9 cellular contexts compared by ENCODE assay signal in the genomic region with DNA sequence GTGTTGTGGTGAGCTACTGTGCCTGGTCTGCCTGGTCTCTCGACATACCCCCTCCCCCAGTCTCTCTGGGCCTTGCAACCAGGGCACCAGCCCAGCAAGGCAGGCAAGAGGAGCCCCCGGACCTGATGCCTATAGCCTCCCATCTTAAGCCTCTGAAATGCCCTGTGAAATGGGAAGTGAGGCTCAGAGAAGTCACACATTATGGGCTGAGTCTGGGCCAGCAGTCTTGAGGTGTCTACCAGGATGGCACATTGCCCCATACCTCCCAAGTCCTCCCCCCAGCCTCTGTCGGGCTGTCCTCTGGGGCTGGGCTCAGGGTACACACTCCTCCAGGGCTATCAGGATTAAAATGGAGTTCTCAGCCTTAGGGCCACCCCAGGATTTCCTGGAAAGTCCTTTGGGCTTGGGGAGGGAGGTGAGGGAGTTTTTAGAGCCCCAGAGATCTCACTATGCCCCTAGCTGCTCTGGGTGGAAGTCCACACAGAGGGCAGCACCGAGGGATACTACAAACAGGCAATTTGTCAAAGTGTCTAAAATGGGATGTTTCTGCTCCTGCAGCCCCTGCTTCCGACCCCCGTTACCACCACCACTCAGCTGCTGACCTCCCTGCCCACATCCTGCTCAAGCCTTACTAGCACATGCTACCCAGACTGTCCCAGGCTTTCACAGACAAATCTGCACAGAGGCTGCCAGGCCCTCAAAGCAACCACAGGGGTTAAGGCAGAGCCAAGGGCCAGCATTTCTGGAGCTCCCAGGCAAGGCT. TPM values are rescaled to one million over a fixed set of nuclear protein-coding genes. Genes with fewer than 3 reads are reported as not detected.
DNase-seq lines count a peak whose midpoint lies in the region; ATAC-seq and TF ChIP-seq lines count a peak whose summit lies in the region.
"Had no signal": no experiment of that assay in that cellular context is flagged by ENCODE, and none has a peak within 500 bp of the region (broad histone marks: within the 10 kb centered on the region; RNA-seq: fewer than 3 reads in every experiment).

No MANE protein-coding gene starts in this region.

- CTCF ChIA-PET in activated CD8-positive, alpha-beta memory T cell treated with anti-CD3 and anti-CD28 coated beads, Interleukin-2, amount 10 ng/mL, durations not matched to agents 7 days and 5 days (lab: Charles Lee) = interaction anchor here (0.7 to 34.1 kb wide), 8 partner anchors 13 to 260 kb away, joined by 3 to 1064 read pairs (median 6); a partner anchor contains a TSS
- CTCF ChIA-PET in RWPE1 (lab: Yijun Ruan, JAX) = interaction anchor here (0.5 to 1.1 kb wide), 2 partner anchors 30 to 35 kb away, joined by 3 to 4 read pairs; no protein-coding TSS in a partner anchor

- no peaks in the 10 kb centered on the region for H3K27me3 ChIP-seq in fibroblast of lung (ENCODE audit: control insufficient read depth, insufficient read depth, low read length)
- H3K27me3 ChIP-seq: SJSA1 had no signal

- no peaks in the 10 kb centered on the region for H3K9me3 ChIP-seq in fibroblast of lung (ENCODE audit: control insufficient read depth, insufficient read depth, low read depth, low read length)
- H3K9me3 ChIP-seq: SJSA1 had no signal

- H3K36me3 ChIP-seq in fibroblast of lung (ENCODE audit: control insufficient read depth, insufficient read depth, low read length) = peaks cover 3% of the 10 kb centered on the region

- H3K36me3 Mint-ChIP-seq in activated CD8-positive, alpha-beta memory T cell treated with anti-CD3 and anti-CD28 coated beads, Interleukin-2, amount 10 ng/mL, durations not matched to agents 7 days and 5 days = peaks cover 9% of the 10 kb centered on the region

- H3K9ac ChIP-seq in fibroblast of lung (ENCODE audit: insufficient read depth, low read length) = no peak overlapping the region

- no peaks in the 10 kb centered on the region for H3K9me3 Mint-ChIP-seq in activated CD8-positive, alpha-beta memory T cell treated with anti-CD3 and anti-CD28 coated beads, Interleukin-2, amount 10 ng/mL, durations not matched to agents 7 days and 5 days (ENCODE audit: low read depth)

- H3K4me1 ChIP-seq in fibroblast of lung (ENCODE audit: control insufficient read depth, extremely low read depth, insufficient read depth, low read length) = peaks cover 42% of the 10 kb centered on the region

- DNase-seq in activated CD8-positive, alpha-beta memory T cell treated with anti-CD3 and anti-CD28 coated beads, Interleukin-2, amount 10 ng/mL, durations not matched to agents 7 days and 5 days = peak; percentile 88
- no peak for DNase-seq in activated CD8-positive, alpha-beta memory T cell treated with anti-CD3 and anti-CD28 coated beads, Interleukin-2, amount 50 U/mL, for 48 hours
- DNase-seq in RWPE1 (ENCODE audit: low spot score) (no peak), fibroblast of lung (ENCODE audit: low read depth in 2 of 2) (peak; percentile 91 to 93), NCI-H1930 (lab: John Stamatoyannopoulos, UW) (no peak)

- peak overlapping the region; percentile 91 for H3K27ac Mint-ChIP-seq in activated CD8-positive, alpha-beta memory T cell treated with anti-CD3 and anti-CD28 coated beads, Interleukin-2, amount 10 ng/mL, durations not matched to agents 7 days and 5 days

- H3K4me3 Mint-ChIP-seq in activated CD8-positive, alpha-beta memory T cell treated with anti-CD3 and anti-CD28 coated beads, Interleukin-2, amount 10 ng/mL, durations not matched to agents 7 days and 5 days = peak overlapping the region; percentile 90

- POLR2A ChIA-PET in RWPE1 (lab: Yijun Ruan, JAX; ENCODE audit: low non-redundant PET) = no interaction called here

- H3K27me3 Mint-ChIP-seq in activated CD8-positive, alpha-beta memory T cell treated with anti-CD3 and anti-CD28 coated beads, Interleukin-2, amount 10 ng/mL, durations not matched to agents 7 days and 5 days = no peaks in the 10 kb centered on the region

- no peak overlapping the region for H2AFZ ChIP-seq in fibroblast of lung (ENCODE audit: low read length)

- no peak overlapping the region for H3K4me2 ChIP-seq in fibroblast of lung (ENCODE audit: extremely low read depth, insufficient read depth, low read length)

- H3K4me3 ChIP-seq in fibroblast of lung (replicated peaks in 1 of 4; ENCODE audit: control extremely low read depth in 1 of 4, insufficient read depth in 1 of 4, low read depth in 3 of 4, low read length in 4 of 4) = no peak overlapping the region
- H3K4me3 ChIP-seq: SJSA1 had no signal

- no peaks in the 10 kb centered on the region for H3K79me2 ChIP-seq in fibroblast of lung (ENCODE audit: control insufficient read depth, insufficient read depth, low read length)

- TF ChIP-seq CTCF in RWPE1 (conservative IDR thresholded peaks at IDR 0.05; ENCODE audit: low read depth) (no peak), fibroblast of lung (conservative IDR thresholded peaks at IDR 0.05 in 1 of 2, IDR thresholded peaks at IDR 0.05 in 1 of 2; ENCODE audit: low read depth in 1 of 2, low read length in 2 of 2) (peak; percentile 25 to 57)

- H3K27ac ChIP-seq in RWPE1 = peak overlapping the region; percentile 46
- H3K27ac ChIP-seq in fibroblast of lung (ENCODE audit: insufficient read depth, low read length) = no peak overlapping the region
- peak overlapping the region; percentile 90 for H3K27ac ChIP-seq in temporal lobe (ENCODE audit: low read depth, low read length)
- H3K27ac ChIP-seq: SJSA1 had no signal

- H3K4me1 Mint-ChIP-seq in activated CD8-positive, alpha-beta memory T cell treated with anti-CD3 and anti-CD28 coated beads, Interleukin-2, amount 10 ng/mL, durations not matched to agents 7 days and 5 days = peaks cover 75% of the 10 kb centered on the region

- no peak for ATAC-seq in activated CD8-positive, alpha-beta memory T cell treated with anti-CD3 and anti-CD28 coated beads, Interleukin-2, amount 10 ng/mL, durations not matched to agents 7 days and 5 days
- no peak for ATAC-seq in GM21367 (IDR thresholded peaks at IDR 0.05; ENCODE audit: unreplicated experiment)
- no peak for ATAC-seq in GM19452 (IDR thresholded peaks at IDR 0.05; ENCODE audit: unreplicated experiment)

- no peaks in the 10 kb centered on the region for H4K20me1 ChIP-seq in fibroblast of lung (ENCODE audit: control insufficient read depth, extremely low read depth, insufficient read depth, low read length)

RNA-seq across cellular contexts. Expression of a gene that starts 3.1 kb away (rescaled TPM):
- total RNA-seq in activated CD8-positive, alpha-beta memory T cell treated with anti-CD3 and anti-CD28 coated beads, Interleukin-2, amount 10 ng/mL, durations not matched to agents 7 days and 5 days = 100 to 1,000 TPM; 231 to 275 TPM
- total RNA-seq in fibroblast of lung (3.1 and 6.2 TPM in 2 replicates), temporal lobe (0.49 TPM)
- polyA plus RNA-seq in fibroblast of lung = 2.9 and 5.5 TPM in 2 replicates
- polyA plus RNA-seq in fibroblast of lung (2012) = 7.7 and 15.2 TPM in 2 replicates
- 15.3 and 34.4 TPM in 2 replicates for polyA minus RNA-seq in fibroblast of lung (ENCODE audit: low replicate concordance)

RNA-seq across cellular contexts. Expression of a gene that starts 22.2 kb away (rescaled TPM):
- total RNA-seq in activated CD8-positive, alpha-beta memory T cell treated with anti-CD3 and anti-CD28 coated beads, Interleukin-2, amount 10 ng/mL, durations not matched to agents 7 days and 5 days = 10 to 100 TPM; 25.9 to 32.6 TPM
- total RNA-seq in fibroblast of lung (4.0 and 5.1 TPM in 2 replicates), temporal lobe (36.1 TPM)
- 7.9 and 14.7 TPM in 2 replicates for polyA plus RNA-seq in fibroblast of lung
- 6.9 and 16.5 TPM in 2 replicates for polyA plus RNA-seq in fibroblast of lung (2012)
- polyA minus RNA-seq in fibroblast of lung (ENCODE audit: low replicate concordance) = 14.5 and 15.0 TPM in 2 replicates

RNA-seq across cellular contexts. Expression of a gene that starts 27.7 kb away (rescaled TPM):
- total RNA-seq in activated CD8-positive, alpha-beta memory T cell treated with anti-CD3 and anti-CD28 coated beads, Interleukin-2, amount 10 ng/mL, durations not matched to agents 7 days and 5 days = 10 to 100 TPM; 76.9 to 85.9 TPM
- total RNA-seq in fibroblast of lung (24.7 and 27.9 TPM in 2 replicates), temporal lobe (27.5 TPM)
- 18.0 and 23.1 TPM in 2 replicates for polyA plus RNA-seq in fibroblast of lung
- polyA plus RNA-seq in fibroblast of lung (2012) = 17.3 and 21.9 TPM in 2 replicates
- polyA minus RNA-seq in fibroblast of lung (ENCODE audit: low replicate concordance) = 17.6 and 35.7 TPM in 2 replicates

RNA-seq across cellular contexts. Expression of a gene that starts 39.1 kb away (rescaled TPM):
- 1,000 to 10,000 TPM; 1,392 to 1,515 TPM for total RNA-seq in activated CD8-positive, alpha-beta memory T cell treated with anti-CD3 and anti-CD28 coated beads, Interleukin-2, amount 10 ng/mL, durations not matched to agents 7 days and 5 days
- total RNA-seq in fibroblast of lung = 6,362 and 11,230 TPM in 2 replicates
- polyA plus RNA-seq in fibroblast of lung = 5,090 and 5,801 TPM in 2 replicates
- 11,602 and 14,894 TPM in 2 replicates for polyA plus RNA-seq in fibroblast of lung (2012)
- polyA minus RNA-seq in fibroblast of lung (ENCODE audit: low replicate concordance) = 14,591 and 18,200 TPM in 2 replicates
- 70.3 TPM for total RNA-seq in temporal lobe

RNA-seq across cellular contexts. Expression of a gene that starts 49.8 kb away (rescaled TPM):
- total RNA-seq in activated CD8-positive, alpha-beta memory T cell treated with anti-CD3 and anti-CD28 coated beads, Interleukin-2, amount 10 ng/mL, durations not matched to agents 7 days and 5 days = 10 to 100 TPM; 49.9 to 53.3 TPM
- total RNA-seq in fibroblast of lung = 12.1 and 15.4 TPM in 2 replicates
- 12.8 and 26.1 TPM in 2 replicates for polyA plus RNA-seq in fibroblast of lung
- polyA plus RNA-seq in fibroblast of lung (2012) = 16.0 and 29.1 TPM in 2 replicates
- 5.0 and 6.3 TPM in 2 replicates for polyA minus RNA-seq in fibroblast of lung (ENCODE audit: low replicate concordance)
- total RNA-seq in temporal lobe = 14.8 TPM

Comparison
In these comparisons a context has a peak if more than half of its experiments do, and no peak if none do; other contexts are left out.
1. DNase-seq: peak in activated CD8-positive, alpha-beta memory T cell treated with anti-CD3 and anti-CD28 coated beads, Interleukin-2, amount 10 ng/mL, durations not matched to agents 7 days and 5 days (single experiment) and fibroblast of lung (2 of 2); none in activated CD8-positive, alpha-beta memory T cell treated with anti-CD3 and anti-CD28 coated beads, Interleukin-2, amount 50 U/mL, for 48 hours (single experiment), RWPE1 (single experiment) and NCI-H1930 (0 of 2).
2. RNA of a gene that starts 3.1 kb away (total RNA-seq): 231 to 275 TPM in activated CD8-positive, alpha-beta memory T cell treated with anti-CD3 and anti-CD28 coated beads, Interleukin-2, amount 10 ng/mL, durations not matched to agents 7 days and 5 days; 3.1 to 6.2 TPM in fibroblast of lung and 0.49 TPM in temporal lobe (single experiment); every median in the first group is over 10 times any median in the second.